ENCODE assay signal across 17 cellular contexts in the genomic region with DNA sequence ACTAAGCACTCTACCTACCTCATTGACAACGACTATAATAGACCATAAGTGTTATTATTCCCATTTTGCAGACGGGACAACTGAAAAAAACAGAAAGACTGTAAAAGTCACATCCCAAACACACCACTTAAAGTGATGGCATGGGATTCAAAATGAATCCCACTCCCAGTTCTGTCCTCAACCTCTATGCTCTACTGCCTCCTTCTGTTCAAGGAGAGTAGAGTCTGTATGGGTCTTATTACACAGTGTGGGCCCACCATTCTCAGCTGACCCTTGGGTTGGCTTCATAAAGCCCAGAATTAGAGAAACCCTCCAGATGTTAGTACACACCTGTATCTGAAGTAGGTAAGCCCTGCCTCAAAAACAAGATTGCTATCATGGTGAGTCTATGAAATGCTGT.
DNase-seq lines count a peak whose midpoint lies in the region; ATAC-seq and TF ChIP-seq lines count a peak whose summit lies in the region.
"Had no signal": no experiment of that assay in that cellular context is flagged by ENCODE, and none has a peak within 500 bp of the region (broad histone marks: within the 10 kb centered on the region; RNA-seq: fewer than 3 reads in every experiment).

No MANE protein-coding gene starts in this region.

- no peaks in the 10 kb centered on the region for H3K9me3 ChIP-seq in H9 (ENCODE audit: control insufficient read depth, low read depth, low read length)
- no peaks in the 10 kb centered on the region for H3K9me3 ChIP-seq in WERI-Rb-1 (ENCODE audit: severe bottlenecking)
- H3K9me3 ChIP-seq in vagina = no peaks in the 10 kb centered on the region
- H3K9me3 ChIP-seq: SK-N-SH had no signal

- H3K27me3 Mint-ChIP-seq in H9 (ENCODE audit: low read depth) = no peaks in the 10 kb centered on the region; the same call in 1 of the 2 replicates

- no peak overlapping the region for H4K8ac ChIP-seq in H9 (replicated peaks; ENCODE audit: insufficient read length, low read depth, low read length)

- no peak overlapping the region for H4K5ac ChIP-seq in H9 (ENCODE audit: insufficient read length, low read depth, low read length)

- no peaks in the 10 kb centered on the region for H3K27me3 ChIP-seq in H9 (ENCODE audit: insufficient read depth, low read length)
- H3K27me3 ChIP-seq in WERI-Rb-1 (ENCODE audit: insufficient read depth, low read depth, severe bottlenecking) = no peaks in the 10 kb centered on the region
- H3K27me3 ChIP-seq in vagina = no peaks in the 10 kb centered on the region

- no peaks in the 10 kb centered on the region for H4K20me1 ChIP-seq in H9 (ENCODE audit: control insufficient read depth, insufficient read depth, insufficient read length)

- H3K27ac ChIP-seq in C4-2B (no peak overlapping the region), H9 (ENCODE audit: insufficient read length, low read depth, low read length) (no peak overlapping the region), WERI-Rb-1 (no peak overlapping the region), vagina (no peak overlapping the region)

- no peaks in the 10 kb centered on the region for H3K36me3 ChIP-seq in WERI-Rb-1
- no peaks in the 10 kb centered on the region for H3K36me3 ChIP-seq in vagina

- no peak overlapping the region for H4K91ac ChIP-seq in H9 (ENCODE audit: insufficient read length, low read depth, low read length)

- H3K18ac ChIP-seq in H9 (ENCODE audit: insufficient read length, low read depth, low read length) = no peak overlapping the region

- no peak overlapping the region for H3T11ph ChIP-seq in H9 (ENCODE audit: low read length)

- no peak overlapping the region for H3K23ac ChIP-seq in H9 (ENCODE audit: insufficient read length, low read depth, low read length)

- no peak for TF ChIP-seq POLR2A in vagina (IDR thresholded peaks at IDR 0.05)

- H3K4me1 ChIP-seq in H9 (ENCODE audit: insufficient read depth, low read length) = no peaks in the 10 kb centered on the region
- H3K4me1 ChIP-seq in vagina = no peaks in the 10 kb centered on the region

- peaks cover 4 to 5% of the 10 kb centered on the region in 2 experiments; a peak in 3 of 4 replicates for H3K4me1 Mint-ChIP-seq in H9

- no peaks in the 10 kb centered on the region for H3K36me3 Mint-ChIP-seq in H9 (ENCODE audit: insufficient read depth in 1 of 3, low read depth in 3 of 3)

- no peak overlapping the region for H3K27ac Mint-ChIP-seq in H9

- no peak overlapping the region for H2BK15ac ChIP-seq in H9 (ENCODE audit: low read depth, low read length)

- no peak overlapping the region for H2BK12ac ChIP-seq in H9 (ENCODE audit: insufficient read length, low read depth, low read length)

- H3K9ac ChIP-seq in H9 (ENCODE audit: extremely low read depth, insufficient read length, low read length) = no peak overlapping the region
- H3K9ac ChIP-seq: SK-N-SH had no signal

- H2BK5ac ChIP-seq in H9 (ENCODE audit: insufficient read length, low read length) = no peak overlapping the region

- H3K79me1 ChIP-seq in H9 (ENCODE audit: insufficient read depth, low read depth, low read length, poor library complexity, severe bottlenecking) = no peaks in the 10 kb centered on the region

- DNase-seq in H9 (no peak), WERI-Rb-1 (no peak), iPS-NIHi11 (ENCODE audit: low spot score) (peak; percentile 15), vagina (ENCODE audit: extremely low spot score in 2 of 2) (no peak)
- no peak for DNase-seq in effector CD8-positive, alpha-beta T cell (lab: John Stamatoyannopoulos, UW)
- DNase-seq: ACHN, EL, KG1, NCI-H1048, NCI-H1436, NCI-H1930, NCI-H2171, NCI-H446, SHP77, SK-N-SH had no signal

- H3K56ac ChIP-seq in H9 (ENCODE audit: insufficient read length, low read depth, low read length) = no peak overlapping the region

- no peak overlapping the region for H3K4me3 Mint-ChIP-seq in H9

- H2BK120ac ChIP-seq in H9 (ENCODE audit: low read depth, low read length, poor library complexity, severe bottlenecking) = no peak overlapping the region

- peak; percentile 28 for TF ChIP-seq CTCF in C4-2B (conservative IDR thresholded peaks at IDR 0.05)
- TF ChIP-seq CTCF in H9 (conservative IDR thresholded peaks at IDR 0.05) = peak; percentile 70
- TF ChIP-seq CTCF in WERI-Rb-1 (IDR thresholded peaks at IDR 0.05; ENCODE audit: low read depth, low read length) = 0 out of 2 replicates have a peak, but pooled peaks have one; percentile 20
- no peak for TF ChIP-seq CTCF in vagina (IDR thresholded peaks at IDR 0.05)

- no peak overlapping the region for H2AFZ ChIP-seq in H9 (ENCODE audit: low read length)

- no peak overlapping the region for H3K4me2 ChIP-seq in H9 (ENCODE audit: insufficient read depth, insufficient read length, low read length)
- H3K4me2 ChIP-seq: SK-N-SH had no signal

- H3K9me3 Mint-ChIP-seq in H9 = no peaks in the 10 kb centered on the region

- no peak overlapping the region for H3K14ac ChIP-seq in H9 (ENCODE audit: insufficient read depth, low read length)

- ATAC-seq in GM19455 (IDR thresholded peaks at IDR 0.05; ENCODE audit: unreplicated experiment) = no peak

- no peaks in the 10 kb centered on the region for H3K23me2 ChIP-seq in H9 (ENCODE audit: insufficient read length, low read depth, low read length, poor library complexity, severe bottlenecking)

- no peak overlapping the region for H3K4me3 ChIP-seq in WERI-Rb-1 (ENCODE audit: low read depth, low read length)
- no peak overlapping the region for H3K4me3 ChIP-seq in vagina

- intact Hi-C loops in vagina (cut with DNase I) = no loop called here

- H3K79me2 ChIP-seq in H9 (ENCODE audit: insufficient read depth, low read length) = no peaks in the 10 kb centered on the region

- H3K4ac ChIP-seq in H9 (ENCODE audit: low read depth, low read length) = no peak overlapping the region

- WGBS in H9 (ENCODE audit: extremely low coverage, insufficient read length, low lambda C conversion rate) = no CpG with 5 or more reads among the region's 2 CpGs

- no peak overlapping the region for H2BK20ac ChIP-seq in H9 (ENCODE audit: low read depth, low read length, poor library complexity, severe bottlenecking)

- H2AK5ac ChIP-seq in H9 (ENCODE audit: insufficient read length, low read length) = no peak overlapping the region

Comparison
In these comparisons a context has a peak if more than half of its experiments do, and no peak if none do; other contexts are left out.
1. CTCF ChIP-seq: peak in C4-2B (single experiment), H9 (single experiment) and WERI-Rb-1 (single experiment); none in vagina (0 of 3).